8 cellular contexts compared by ENCODE assay signal in genomic region chr3:72665701-72666443, GRCh38.
DNase-seq lines count a peak whose midpoint lies in the region.

No MANE protein-coding gene starts in this region.

- no peak overlapping the region for H3K4me3 Mint-ChIP-seq in activated naive CD4-positive, alpha-beta T cell treated with anti-CD3 and anti-CD28 coated beads, Interleukin-2, amount 10 ng/mL, durations not matched to agents 7 days and 5 days

- CTCF ChIA-PET in activated naive CD4-positive, alpha-beta T cell treated with anti-CD3 and anti-CD28 coated beads, Interleukin-2, amount 10 ng/mL, durations not matched to agents 7 days and 5 days (lab: Charles Lee): interaction anchor here (0.6 to 5.4 kb wide), 37 partner anchors 8 to 791 kb away, joined by 3 to 117 read pairs (median 4); no protein-coding TSS in a partner anchor

- no peaks in the 10 kb centered on the region for H3K9me3 Mint-ChIP-seq in activated naive CD4-positive, alpha-beta T cell treated with anti-CD3 and anti-CD28 coated beads, Interleukin-2, amount 10 ng/mL, durations not matched to agents 7 days and 5 days

- H3K36me3 Mint-ChIP-seq in activated naive CD4-positive, alpha-beta T cell treated with anti-CD3 and anti-CD28 coated beads, Interleukin-2, amount 10 ng/mL, durations not matched to agents 7 days and 5 days: no peaks in the 10 kb centered on the region

- no peaks in the 10 kb centered on the region for H3K4me1 Mint-ChIP-seq in activated naive CD4-positive, alpha-beta T cell treated with anti-CD3 and anti-CD28 coated beads, Interleukin-2, amount 10 ng/mL, durations not matched to agents 7 days and 5 days

- no peaks in the 10 kb centered on the region for H3K27me3 Mint-ChIP-seq in activated naive CD4-positive, alpha-beta T cell treated with anti-CD3 and anti-CD28 coated beads, Interleukin-2, amount 10 ng/mL, durations not matched to agents 7 days and 5 days

- H3K27ac Mint-ChIP-seq in activated naive CD4-positive, alpha-beta T cell treated with anti-CD3 and anti-CD28 coated beads, Interleukin-2, amount 10 ng/mL, durations not matched to agents 7 days and 5 days: no peak overlapping the region

- DNase-seq in NCI-H1417 (lab: John Stamatoyannopoulos, UW) (peak in 2 of 3 experiments; percentile 9 to 18), NCI-H1417 treated with DMSO at 0.1 percent for 48 hours (lab: John Stamatoyannopoulos, UW) (no peak), RKO (ENCODE audit: low spot score) (peak; percentile 42), iPS-NIHi11 (ENCODE audit: low spot score) (peak; percentile 65), cerebellar nuclear complex (lab: John Stamatoyannopoulos, UW) (no peak), NCI-H187 (lab: John Stamatoyannopoulos, UW) (no peak)
- DNase-seq in activated naive CD4-positive, alpha-beta T cell treated with anti-CD3 and anti-CD28 coated beads, Interleukin-2, amount 10 ng/mL, durations not matched to agents 7 days and 5 days: peak; percentile 71
- DNase-seq in stimulated activated CD4-positive, alpha-beta T cell treated with anti-CD3 and anti-CD28 coated beads, TNF-alpha, amount 100 ng/mL, for 4 hours (ENCODE audit: low read depth in 3 of 3): peak; percentile 13 to 21 (median 21)

Comparison
In these comparisons a context has a peak if more than half of its experiments do, and no peak if none do; other contexts are left out.
1. DNase-seq: peak in NCI-H1417 (2 of 3), RKO (single experiment), activated naive CD4-positive, alpha-beta T cell treated with anti-CD3 and anti-CD28 coated beads, Interleukin-2, amount 10 ng/mL, durations not matched to agents 7 days and 5 days (single experiment), iPS-NIHi11 (single experiment) and stimulated activated CD4-positive, alpha-beta T cell treated with anti-CD3 and anti-CD28 coated beads, TNF-alpha, amount 100 ng/mL, for 4 hours (3 of 3); none in NCI-H1417 treated with DMSO at 0.1 percent for 48 hours (single experiment), cerebellar nuclear complex (0 of 2) and NCI-H187 (0 of 2).